ENCODE assay signal across 6 cellular contexts in genomic region chr12:54925319-54925718, GRCh38. TPM values are rescaled to one million over a fixed set of nuclear protein-coding genes. Genes with fewer than 3 reads are reported as not detected.
"Had no signal": no experiment of that assay in that cellular context is flagged by ENCODE, and none has a peak within 500 bp of the region (broad histone marks: within the 10 kb centered on the region; RNA-seq: fewer than 3 reads in every experiment).

No MANE protein-coding gene starts in this region.

- H3K27ac ChIP-seq: GM23248 had no signal

- H3K9ac ChIP-seq: GM23248 had no signal

- H3K27ac Mint-ChIP-seq: H9, IgD-negative memory B cell had no signal

- H3K4me3 ChIP-seq: GM23248 had no signal

- H3K4me1 Mint-ChIP-seq: IgD-negative memory B cell had no signal

- DNase-seq: GM23248, H9, HCEC 1CT had no signal

- H3K4me3 Mint-ChIP-seq: H9, IgD-negative memory B cell had no signal

- H2AFZ ChIP-seq: GM23248 had no signal

RNA-seq across cellular contexts. Expression of gene TESPA1, which starts 59.2 kb away (rescaled TPM):
- total RNA-seq: GM23248, H1, H9, HT-29 had no signal
- polyA plus RNA-seq: GM23248, H1 had no signal
